In the genomic region with DNA sequence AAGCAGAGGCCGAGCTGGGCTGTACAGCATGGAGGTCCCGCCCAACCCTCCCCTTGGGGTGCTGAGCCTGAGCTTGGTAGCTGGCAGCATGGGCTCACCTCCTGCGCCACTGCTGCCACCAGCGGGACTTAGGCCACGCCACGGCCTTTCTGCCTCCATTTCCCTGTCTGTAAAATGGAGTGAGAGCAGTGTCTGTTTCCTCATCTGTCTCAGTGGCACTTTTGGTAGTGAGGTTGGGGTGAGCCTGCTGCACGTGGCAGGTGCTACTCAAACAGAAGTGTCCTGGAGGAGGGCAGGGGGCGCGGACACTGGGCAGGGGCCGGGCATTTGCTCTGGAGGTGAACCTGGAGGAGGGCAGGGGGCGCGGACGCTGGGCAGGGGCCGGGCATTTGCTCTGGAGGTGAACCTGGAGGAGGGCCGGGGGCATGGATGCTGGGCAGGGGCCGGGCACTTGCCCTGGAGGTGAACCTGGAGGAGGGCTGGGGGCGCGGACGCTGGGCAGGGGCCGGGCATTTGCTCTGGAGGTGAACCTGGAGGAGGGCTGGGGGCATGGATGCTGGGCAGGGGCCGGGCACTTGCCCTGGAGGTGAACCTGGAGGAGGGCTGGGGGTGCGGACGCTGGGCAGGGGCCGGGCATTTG, we compare ENCODE assay signal across 5 cellular contexts. TPM values are rescaled to one million over a fixed set of nuclear protein-coding genes. Genes with fewer than 3 reads are reported as not detected.
"Had no signal": no experiment of that assay in that cellular context is flagged by ENCODE, and none has a peak within 500 bp of the region (broad histone marks: within the 10 kb centered on the region; RNA-seq: fewer than 3 reads in every experiment).

No MANE protein-coding gene starts in this region.

RNA-seq across cellular contexts. Expression of gene ADM2, which starts 48.4 kb away (rescaled TPM):
- total RNA-seq: ascending aorta had no signal

RNA-seq across cellular contexts. Expression of gene MIOX, which starts 53.7 kb away (rescaled TPM):
- total RNA-seq: activated naive CD8-positive, alpha-beta T cell treated with anti-CD3 and anti-CD28 coated beads, Interleukin-2, amount 10 ng/mL, durations not matched to agents 7 days and 5 days; activated T-helper 2 cell treated with anti-CD3 and anti-CD28 coated beads, Interferon-gamma antibody, Interleukin-2, Interleukin-4, amounts not matched to agents 10 μg/mL and 5 μg/mL and 100 μg/mL, durations not matched to agents 14 hours and 24 hours and 36 hours; ascending aorta; bronchial epithelial cell; cardiac muscle cell had no signal
